In the genomic region with DNA sequence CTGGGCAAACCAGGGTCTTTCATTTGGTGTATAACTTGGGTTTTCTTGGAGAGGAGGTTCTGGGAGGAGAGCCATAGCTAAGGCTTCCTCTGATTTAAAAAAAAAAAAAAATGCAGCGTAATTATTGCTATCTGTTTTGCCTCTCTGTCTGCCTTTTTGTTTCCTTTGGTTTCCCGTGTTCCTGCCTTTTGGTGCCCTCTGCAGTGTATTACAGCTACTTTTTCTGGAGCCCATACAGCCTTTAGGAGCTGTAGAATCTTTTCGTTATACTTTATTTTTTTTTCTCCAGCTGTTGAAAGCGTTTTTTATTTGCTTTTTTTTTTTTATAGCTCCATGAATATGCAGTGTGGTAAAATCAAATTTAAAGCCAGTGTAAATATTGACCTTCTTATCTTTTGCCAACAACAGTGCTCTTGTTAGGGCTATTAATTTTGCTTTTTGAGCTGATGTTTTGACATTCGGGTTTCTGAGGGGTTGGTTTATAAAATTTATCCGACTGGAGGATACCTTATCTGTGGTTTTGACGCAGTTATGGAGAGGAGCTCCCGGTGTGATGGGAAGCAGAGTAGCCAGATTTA, we compare ENCODE assay signal across 25 cellular contexts. TPM values are rescaled to one million over a fixed set of nuclear protein-coding genes. Genes with fewer than 3 reads are reported as not detected.
DNase-seq lines count a peak whose midpoint lies in the region; ATAC-seq and TF ChIP-seq lines count a peak whose summit lies in the region.
"Had no signal": no experiment of that assay in that cellular context is flagged by ENCODE, and none has a peak within 500 bp of the region (broad histone marks: within the 10 kb centered on the region; RNA-seq: fewer than 3 reads in every experiment).

No MANE protein-coding gene starts in this region.

- no peak overlapping the region for H2AK5ac ChIP-seq in H9 (ENCODE audit: insufficient read length, low read length)

- intact Hi-C loops in CD4-positive, alpha-beta memory T cell (cut with micrococcal nuclease): no loop called here

- H4K91ac ChIP-seq in H9 (ENCODE audit: insufficient read length, low read depth, low read length): no peak overlapping the region

- H4K8ac ChIP-seq in H9 (replicated peaks; ENCODE audit: insufficient read length, low read depth, low read length): no peak overlapping the region

- no peak overlapping the region for H3T11ph ChIP-seq in H9 (ENCODE audit: low read length)

- peaks cover 0 to 11% (median 7%) of the 10 kb centered on the region in 3 experiments; a peak in 6 of 7 replicates for H3K36me3 Mint-ChIP-seq in H9 (ENCODE audit: insufficient read depth in 1 of 3, low read depth in 3 of 3)
- H3K36me3 Mint-ChIP-seq in CD4-positive, alpha-beta memory T cell: peaks cover 4 to 9% of the 10 kb centered on the region in 2 donors

- no peak overlapping the region for H2BK120ac ChIP-seq in H9 (ENCODE audit: low read depth, low read length, poor library complexity, severe bottlenecking)

- no peaks in the 10 kb centered on the region for H3K27me3 ChIP-seq in H9 (ENCODE audit: insufficient read depth, low read length)
- H3K27me3 ChIP-seq in CD4-positive, alpha-beta memory T cell (ENCODE audit: insufficient read depth, low read length): no peaks in the 10 kb centered on the region
- H3K27me3 ChIP-seq: MG63, uterus had no signal

- H3K27me3 Mint-ChIP-seq in H9 (ENCODE audit: low read depth): peaks cover 1% of the 10 kb centered on the region
- no peaks in the 10 kb centered on the region for H3K27me3 Mint-ChIP-seq in CD4-positive, alpha-beta memory T cell
- H3K27me3 Mint-ChIP-seq: activated CD4-positive, alpha-beta T cell treated with anti-CD3 and anti-CD28 coated beads, Interleukin-2, amount 10 ng/mL, durations not matched to agents 24 days and 14 days; activated T-cell treated with anti-CD3 and anti-CD28 coated beads, Interleukin-2, amount 50 U/mL, for 24 hours; central memory CD8-positive, alpha-beta T cell; IgD-negative memory B cell; naive thymus-derived CD8-positive, alpha-beta T cell had no signal

- no peak overlapping the region for H3K4me3 Mint-ChIP-seq in H9
- no peak overlapping the region for H3K4me3 Mint-ChIP-seq in CD4-positive, alpha-beta memory T cell
- H3K4me3 Mint-ChIP-seq: activated CD4-positive, alpha-beta T cell treated with anti-CD3 and anti-CD28 coated beads, Interleukin-2, amount 10 ng/mL, durations not matched to agents 24 days and 14 days; activated T-cell treated with anti-CD3 and anti-CD28 coated beads, Interleukin-2, amount 50 U/mL, for 24 hours; central memory CD8-positive, alpha-beta T cell; IgD-negative memory B cell; naive thymus-derived CD8-positive, alpha-beta T cell had no signal

- H2BK20ac ChIP-seq in H9 (ENCODE audit: low read depth, low read length, poor library complexity, severe bottlenecking): no peak overlapping the region

- no peaks in the 10 kb centered on the region for H3K23me2 ChIP-seq in H9 (ENCODE audit: insufficient read length, low read depth, low read length, poor library complexity, severe bottlenecking)

- H3K27ac ChIP-seq in H9 (ENCODE audit: insufficient read length, low read depth, low read length): no peak overlapping the region
- H3K27ac ChIP-seq in CD4-positive, alpha-beta memory T cell (ENCODE audit: low read depth, low read length): no peak overlapping the region
- H3K27ac ChIP-seq: uterus, WERI-Rb-1 had no signal

- DNase-seq in DMS53 treated with DMSO at 0.1 percent for 48 hours (lab: John Stamatoyannopoulos, UW; ENCODE audit: unreplicated experiment): peak; percentile 19
- no peak for DNase-seq in H9
- peak; percentile 10 for DNase-seq in NCI-H774 (lab: John Stamatoyannopoulos, UW)
- peak; percentile 5 for DNase-seq in globus pallidus (ENCODE audit: low spot score)
- no peak for DNase-seq in HuH-7 (ENCODE audit: low spot score)
- no peak for DNase-seq in CD4-positive, alpha-beta memory T cell
- no peak for DNase-seq in NCI-H510A (lab: John Stamatoyannopoulos, UW)
- DNase-seq: activated gamma-delta T cell; activated T-cell treated with anti-CD3 and anti-CD28 coated beads, Interleukin-2, amount 50 U/mL, for 24 hours; C1 segment of cervical spinal cord; Calu3; MG63; naive thymus-derived CD8-positive, alpha-beta T cell; NCI-H1694; NCI-H226; nucleus accumbens; Right ventricle myocardium superior; stimulated activated naive CD4-positive, alpha-beta T cell treated with Interleukin-2 at 50 U/mL for 16 hours; uterus; WERI-Rb-1 had no signal

- H3K4ac ChIP-seq in H9 (ENCODE audit: low read depth, low read length): no peak overlapping the region

- CTCF ChIA-PET in CD4-positive, alpha-beta memory T cell (lab: Charles Lee; ENCODE audit: partially characterized antibody): no interaction called here

- H3K14ac ChIP-seq in H9 (ENCODE audit: insufficient read depth, low read length): no peak overlapping the region

- H3K4me2 ChIP-seq in H9 (ENCODE audit: insufficient read depth, insufficient read length, low read length): no peak overlapping the region

- H3K18ac ChIP-seq in H9 (ENCODE audit: insufficient read length, low read depth, low read length): no peak overlapping the region

- no peak overlapping the region for H4K5ac ChIP-seq in H9 (ENCODE audit: insufficient read length, low read depth, low read length)

- no peaks in the 10 kb centered on the region for H3K36me3 ChIP-seq in CD4-positive, alpha-beta memory T cell (ENCODE audit: insufficient read depth, low read length)
- H3K36me3 ChIP-seq: HAP-1, MG63, uterus, WERI-Rb-1 had no signal

- ATAC-seq in GM19324 (IDR thresholded peaks at IDR 0.05; ENCODE audit: low FRiP score, unreplicated experiment): no peak
- ATAC-seq: naive thymus-derived CD8-positive, alpha-beta T cell had no signal

- no peak overlapping the region for H2BK5ac ChIP-seq in H9 (ENCODE audit: insufficient read length, low read length)

- H2AFZ ChIP-seq in H9 (ENCODE audit: low read length): no peak overlapping the region

- TF ChIP-seq CTCF in H9 (conservative IDR thresholded peaks at IDR 0.05): 0 out of 3 replicates have a peak, but pooled peaks have one; percentile 19

- no peak overlapping the region for H3K56ac ChIP-seq in H9 (ENCODE audit: insufficient read length, low read depth, low read length)

- no peak overlapping the region for H3K4me3 ChIP-seq in CD4-positive, alpha-beta memory T cell (ENCODE audit: low read length in 2 of 2)
- H3K4me3 ChIP-seq: HAP-1, MG63, uterus had no signal

- no CpG with 5 or more reads among the region's 8 CpGs for WGBS in H9 (ENCODE audit: extremely low coverage, insufficient read length, low lambda C conversion rate)

- POLR2A ChIA-PET in CD4-positive, alpha-beta memory T cell (lab: Charles Lee; ENCODE audit: partially characterized antibody): no interaction called here

- H3K79me1 ChIP-seq in H9 (ENCODE audit: insufficient read depth, low read depth, low read length, poor library complexity, severe bottlenecking): no peaks in the 10 kb centered on the region

- H3K9me3 Mint-ChIP-seq in H9: peaks cover 8 to 53% of the 10 kb centered on the region in 2 experiments
- peaks cover 2 to 92% (median 77%) of the 10 kb centered on the region in 8 donors for H3K9me3 Mint-ChIP-seq in CD4-positive, alpha-beta memory T cell

- H3K9me3 ChIP-seq in H9 (ENCODE audit: control insufficient read depth, low read depth, low read length): no peaks in the 10 kb centered on the region
- peaks cover 0 to 40% of the 10 kb centered on the region in 2 donors for H3K9me3 ChIP-seq in CD4-positive, alpha-beta memory T cell (ENCODE audit: control insufficient read depth in 1 of 2, low read length in 2 of 2)
- H3K9me3 ChIP-seq: HAP-1, uterus had no signal

- no peak overlapping the region for H2BK12ac ChIP-seq in H9 (ENCODE audit: insufficient read length, low read depth, low read length)

- no peaks in the 10 kb centered on the region; a peak in 1 of 4 replicates for H3K4me1 Mint-ChIP-seq in H9
- H3K4me1 Mint-ChIP-seq in CD4-positive, alpha-beta memory T cell: no peaks in the 10 kb centered on the region
- H3K4me1 Mint-ChIP-seq: activated CD4-positive, alpha-beta T cell treated with anti-CD3 and anti-CD28 coated beads, Interleukin-2, amount 10 ng/mL, durations not matched to agents 24 days and 14 days; central memory CD8-positive, alpha-beta T cell; IgD-negative memory B cell; naive thymus-derived CD8-positive, alpha-beta T cell had no signal

- no peaks in the 10 kb centered on the region for H3K4me1 ChIP-seq in H9 (ENCODE audit: insufficient read depth, low read length)
- H3K4me1 ChIP-seq in CD4-positive, alpha-beta memory T cell (ENCODE audit: insufficient read depth, low read length): no peaks in the 10 kb centered on the region
- H3K4me1 ChIP-seq: HAP-1, uterus had no signal

- H3K79me2 ChIP-seq in H9 (ENCODE audit: insufficient read depth, low read length): no peaks in the 10 kb centered on the region; the same call in 1 of the 2 replicates

- H2BK15ac ChIP-seq in H9 (ENCODE audit: low read depth, low read length): no peak overlapping the region

- no peak overlapping the region for H3K27ac Mint-ChIP-seq in H9
- H3K27ac Mint-ChIP-seq in CD4-positive, alpha-beta memory T cell: no peak overlapping the region
- H3K27ac Mint-ChIP-seq: activated CD4-positive, alpha-beta T cell treated with anti-CD3 and anti-CD28 coated beads, Interleukin-2, amount 10 ng/mL, durations not matched to agents 24 days and 14 days; activated T-cell treated with anti-CD3 and anti-CD28 coated beads, Interleukin-2, amount 50 U/mL, for 24 hours; IgD-negative memory B cell; naive thymus-derived CD8-positive, alpha-beta T cell had no signal

- no peak overlapping the region for H3K23ac ChIP-seq in H9 (ENCODE audit: insufficient read length, low read depth, low read length)

- no peak overlapping the region for H3K9ac ChIP-seq in H9 (ENCODE audit: extremely low read depth, insufficient read length, low read length)

- no peaks in the 10 kb centered on the region for H4K20me1 ChIP-seq in H9 (ENCODE audit: control insufficient read depth, insufficient read depth, insufficient read length)

RNA-seq across cellular contexts. Expression of a gene that starts 38.1 kb away (rescaled TPM):
- total RNA-seq in H9 (2021): 23.4 and 26.4 TPM in 2 replicates
- total RNA-seq in CD4-positive, alpha-beta memory T cell: 10 to 100 TPM; 57.4 to 61.7 TPM
- 10 to 100 TPM; 10.7 to 16.8 TPM for polyA plus RNA-seq in CD4-positive, alpha-beta memory T cell

Comparison
In these comparisons a context has a peak if more than half of its experiments do, and no peak if none do; other contexts are left out.
1. DNase-seq: peak in DMS53 treated with DMSO at 0.1 percent for 48 hours (single experiment), NCI-H774 (single experiment) and globus pallidus (single experiment); none in H9 (single experiment), HuH-7 (single experiment), CD4-positive, alpha-beta memory T cell (0 of 5) and NCI-H510A (single experiment).